In genomic region chr1:77316006-77316405, GRCh38 we compare ENCODE assay signal across 18 cellular contexts. TPM values are rescaled to one million over a fixed set of nuclear protein-coding genes. Genes with fewer than 3 reads are reported as not detected.
A peak's percentile ranks its signal among the peaks of the same experiment; 100 is the strongest.
DNase-seq lines count a peak whose midpoint lies in the region; ATAC-seq and TF ChIP-seq lines count a peak whose summit lies in the region.
"Had no signal": no experiment of that assay in that cellular context is flagged by ENCODE, and none has a peak within 500 bp of the region (broad histone marks: within the 10 kb centered on the region; RNA-seq: fewer than 3 reads in every experiment).

No MANE protein-coding gene starts in this region.

- DNase-seq in GM03348 (ENCODE audit: low spot score) (peak; percentile 29), amniotic epithelial cell (ENCODE audit: low read depth) (peak; percentile 53), foreskin keratinocyte (peak; percentile 55 to 77), renal cortical epithelial cell (ENCODE audit: low read depth) (peak; percentile 98), esophagus squamous epithelium (lab: John Stamatoyannopoulos, UW) (no peak)
- no peak for DNase-seq in natural killer cell treated with Interleukin-12 subunit alpha and Interleukin-12 subunit beta and Interleukin-15 and Interleukin-18, amount 100 ng/mL, for 72 hours (ENCODE audit: low spot score)
- DNase-seq: activated CD8-positive, alpha-beta T cell treated with anti-CD3 and anti-CD28 coated beads for 36 hours; activated naive CD8-positive, alpha-beta T cell treated with anti-CD3 and anti-CD28 coated beads, Interleukin-2, amount 10 ng/mL, durations not matched to agents 7 days and 5 days; activated T-cell treated with anti-CD3 and anti-CD28 coated beads, Interleukin-2, amount 50 U/mL, for 72 hours; DMS79 treated with DMSO at 0.1 percent for 48 hours; heart right ventricle; left colon; NCI-H774; psoas muscle; WERI-Rb-1 had no signal

- intact Hi-C loops in esophagus squamous epithelium (cut with DNase I): no loop called here

- H3K36me3 ChIP-seq in esophagus squamous epithelium: no peaks in the 10 kb centered on the region
- H3K36me3 ChIP-seq: heart right ventricle, WERI-Rb-1 had no signal

- H3K27ac ChIP-seq in foreskin keratinocyte (no peak overlapping the region), esophagus squamous epithelium (no peak overlapping the region)
- H3K27ac ChIP-seq: heart right ventricle, psoas muscle, WERI-Rb-1 had no signal

- H3K27me3 ChIP-seq in foreskin keratinocyte (no peaks in the 10 kb centered on the region), esophagus squamous epithelium (no peaks in the 10 kb centered on the region)
- H3K27me3 ChIP-seq: heart right ventricle had no signal

- H3K4me3 Mint-ChIP-seq in natural killer cell treated with Interleukin-12 subunit alpha and Interleukin-12 subunit beta and Interleukin-15 and Interleukin-18, amount 100 ng/mL, for 72 hours: no peak overlapping the region
- H3K4me3 Mint-ChIP-seq: activated CD8-positive, alpha-beta T cell treated with anti-CD3 and anti-CD28 coated beads for 36 hours; activated naive CD8-positive, alpha-beta T cell treated with anti-CD3 and anti-CD28 coated beads, Interleukin-2, amount 10 ng/mL, durations not matched to agents 7 days and 5 days; activated T-cell treated with anti-CD3 and anti-CD28 coated beads, Interleukin-2, amount 50 U/mL, for 72 hours had no signal

- H3K9me3 ChIP-seq in esophagus squamous epithelium: no peaks in the 10 kb centered on the region
- H3K9me3 ChIP-seq: heart right ventricle, psoas muscle had no signal

- H3K4me1 ChIP-seq in foreskin keratinocyte (peaks cover 7% of the 10 kb centered on the region), esophagus squamous epithelium (no peaks in the 10 kb centered on the region)
- H3K4me1 ChIP-seq: heart right ventricle, psoas muscle had no signal

- TF ChIP-seq CTCF in foreskin keratinocyte (conservative IDR thresholded peaks at IDR 0.05): no peak
- no peak for TF ChIP-seq CTCF in esophagus squamous epithelium (IDR thresholded peaks at IDR 0.05)

- no peak overlapping the region for H3K4me3 ChIP-seq in esophagus squamous epithelium
- H3K4me3 ChIP-seq: heart right ventricle, psoas muscle had no signal

- no peak overlapping the region for H3K27ac Mint-ChIP-seq in natural killer cell treated with Interleukin-12 subunit alpha and Interleukin-12 subunit beta and Interleukin-15 and Interleukin-18, amount 100 ng/mL, for 72 hours
- H3K27ac Mint-ChIP-seq: activated CD8-positive, alpha-beta T cell treated with anti-CD3 and anti-CD28 coated beads for 36 hours; activated naive CD8-positive, alpha-beta T cell treated with anti-CD3 and anti-CD28 coated beads, Interleukin-2, amount 10 ng/mL, durations not matched to agents 7 days and 5 days; activated T-cell treated with anti-CD3 and anti-CD28 coated beads, Interleukin-2, amount 50 U/mL, for 72 hours had no signal

- peaks cover 10 to 11% of the 10 kb centered on the region in 2 donors for H3K4me1 Mint-ChIP-seq in natural killer cell treated with Interleukin-12 subunit alpha and Interleukin-12 subunit beta and Interleukin-15 and Interleukin-18, amount 100 ng/mL, for 72 hours (ENCODE audit: low read depth in 2 of 2)

- H3K9me3 Mint-ChIP-seq in natural killer cell treated with Interleukin-12 subunit alpha and Interleukin-12 subunit beta and Interleukin-15 and Interleukin-18, amount 100 ng/mL, for 72 hours: no peaks in the 10 kb centered on the region
- H3K9me3 Mint-ChIP-seq: activated CD8-positive, alpha-beta T cell treated with anti-CD3 and anti-CD28 coated beads for 36 hours had no signal

- ATAC-seq in foreskin keratinocyte: peak; percentile 48
- ATAC-seq in natural killer cell treated with Interleukin-12 subunit alpha and Interleukin-12 subunit beta and Interleukin-15 and Interleukin-18, amount 100 ng/mL, for 72 hours: no peak
- no peak for ATAC-seq in HG03175 (IDR thresholded peaks at IDR 0.05; ENCODE audit: unreplicated experiment)
- ATAC-seq: activated CD8-positive, alpha-beta T cell treated with anti-CD3 and anti-CD28 coated beads for 36 hours; activated T-cell treated with anti-CD3 and anti-CD28 coated beads, Interleukin-2, amount 50 U/mL, for 72 hours; HCT116; heart right ventricle; left colon; Panc1; psoas muscle had no signal

- 40 to 54% methylated on average over 1 of the region's 1 CpG for WGBS in esophagus squamous epithelium, 2 donors

- TF ChIP-seq POLR2A in esophagus squamous epithelium (IDR thresholded peaks at IDR 0.05): no peak

- no peaks in the 10 kb centered on the region for H3K36me3 Mint-ChIP-seq in natural killer cell treated with Interleukin-12 subunit alpha and Interleukin-12 subunit beta and Interleukin-15 and Interleukin-18, amount 100 ng/mL, for 72 hours

- H3K27me3 Mint-ChIP-seq in natural killer cell treated with Interleukin-12 subunit alpha and Interleukin-12 subunit beta and Interleukin-15 and Interleukin-18, amount 100 ng/mL, for 72 hours: no peaks in the 10 kb centered on the region
- H3K27me3 Mint-ChIP-seq: activated CD8-positive, alpha-beta T cell treated with anti-CD3 and anti-CD28 coated beads for 36 hours; activated naive CD8-positive, alpha-beta T cell treated with anti-CD3 and anti-CD28 coated beads, Interleukin-2, amount 10 ng/mL, durations not matched to agents 7 days and 5 days had no signal

RNA-seq across cellular contexts. Expression of gene AK5, which starts 34.2 kb away (rescaled TPM):
- total RNA-seq in foreskin keratinocyte (3.8 and 7.9 TPM in 2 replicates), renal cortical epithelial cell (15.6 and 27.4 TPM in 2 replicates), esophagus squamous epithelium (not detected)
- polyA plus RNA-seq in foreskin keratinocyte: 5.7 and 13.2 TPM in 2 replicates
- 1 to 10 TPM in 1 of 2 donors, not detected in 1; 1.2 TPM for total RNA-seq in natural killer cell treated with Interleukin-12 subunit alpha and Interleukin-12 subunit beta and Interleukin-15 and Interleukin-18, amount 100 ng/mL, for 72 hours

Comparison
In these comparisons a context has a peak if more than half of its experiments do, and no peak if none do; other contexts are left out.
1. DNase-seq: peak in GM03348 (single experiment), amniotic epithelial cell (single experiment), foreskin keratinocyte (2 of 2) and renal cortical epithelial cell (single experiment); none in esophagus squamous epithelium (single experiment) and natural killer cell treated with Interleukin-12 subunit alpha and Interleukin-12 subunit beta and Interleukin-15 and Interleukin-18, amount 100 ng/mL, for 72 hours (single experiment).